Comparison of ENCODE assay signal across 15 cellular contexts in genomic region chr3:39433642-39434041, GRCh38. TPM values are rescaled to one million over a fixed set of nuclear protein-coding genes. Genes with fewer than 3 reads are reported as not detected.
DNase-seq lines count a peak whose midpoint lies in the region; ATAC-seq, FAIRE-seq and TF ChIP-seq lines count a peak whose summit lies in the region.
"Had no signal": no experiment of that assay in that cellular context is flagged by ENCODE, and none has a peak within 500 bp of the region (broad histone marks: within the 10 kb centered on the region; RNA-seq: fewer than 3 reads in every experiment).

No MANE protein-coding gene starts in this region.

- in situ Hi-C loops in GM23248 (cut with MboI) (no loop called here), astrocyte of the cerebellum (cut with HindIII; ENCODE audit: low sequenced_read_pairs) (no loop called here)

- H3K9ac ChIP-seq in GM23248: no peak overlapping the region
- no peak overlapping the region for H3K9ac ChIP-seq in keratinocyte (ENCODE audit: control insufficient read depth, extremely low read depth, insufficient read depth, low read length)
- H3K9ac ChIP-seq in skeletal muscle satellite cell (ENCODE audit: low read depth, low read length): no peak overlapping the region

- H3K36me3 ChIP-seq in GM23248 (ENCODE audit: low read depth): no peaks in the 10 kb centered on the region
- no peaks in the 10 kb centered on the region for H3K36me3 ChIP-seq in keratinocyte (ENCODE audit: control insufficient read depth in 2 of 2, extremely low read depth in 1 of 2, insufficient read depth in 2 of 2, low read length in 2 of 2)
- no peaks in the 10 kb centered on the region for H3K36me3 ChIP-seq in skeletal muscle satellite cell (ENCODE audit: insufficient read depth, low read length)
- H3K36me3 ChIP-seq: pancreas, suprapubic skin had no signal

- peak overlapping the region; percentile 79 for H2AFZ ChIP-seq in GM23248
- H2AFZ ChIP-seq in keratinocyte (ENCODE audit: control insufficient read depth, low read length): peak overlapping the region; percentile 62

- H3K4me3 ChIP-seq in GM23248 (no peak overlapping the region), astrocyte of the cerebellum (ENCODE audit: low read depth, low read length) (no peak overlapping the region), keratinocyte (ENCODE audit: control insufficient read depth in 2 of 3, extremely low read depth in 1 of 3, insufficient read depth in 2 of 3, low read depth in 1 of 3, low read length in 3 of 3) (no peak overlapping the region), skeletal muscle satellite cell (ENCODE audit: low read length) (no peak overlapping the region)
- H3K4me3 ChIP-seq: pancreas, suprapubic skin had no signal

- no peak for TF ChIP-seq CTCF in astrocyte of the cerebellum (IDR thresholded peaks at IDR 0.05; ENCODE audit: low read depth, low read length, missing control alignments)
- TF ChIP-seq CTCF in keratinocyte (optimal IDR thresholded peaks at IDR 0.05 in 1 of 3, IDR thresholded peaks at IDR 0.05 in 1 of 3, conservative IDR thresholded peaks at IDR 0.05 in 1 of 3; ENCODE audit: extremely low read depth in 1 of 3, insufficient read depth in 2 of 3, low read length in 3 of 3): no peak

- H3K79me2 ChIP-seq in GM23248 (ENCODE audit: insufficient read depth) (no peaks in the 10 kb centered on the region), keratinocyte (ENCODE audit: control insufficient read depth, insufficient read depth, low read length) (no peaks in the 10 kb centered on the region)

- no peaks in the 10 kb centered on the region for H3K27me3 ChIP-seq in GM23248 (replicated peaks; ENCODE audit: insufficient read depth)
- no peaks in the 10 kb centered on the region for H3K27me3 ChIP-seq in keratinocyte (ENCODE audit: control insufficient read depth, extremely low read depth, insufficient read depth, low read length)
- H3K27me3 ChIP-seq in skeletal muscle satellite cell (ENCODE audit: control insufficient read depth, insufficient read depth, low read length): no peaks in the 10 kb centered on the region
- H3K27me3 ChIP-seq: pancreas, suprapubic skin had no signal

- peak; percentile 66 for DNase-seq in GM23248
- DNase-seq in astrocyte of the cerebellum (ENCODE audit: low read depth): peak; percentile 22
- no peak for DNase-seq in keratinocyte (ENCODE audit: low read depth, low spot score)
- DNase-seq in iPS-NIHi11 (ENCODE audit: low spot score): no peak
- no peak for DNase-seq in NCI-H774 (lab: John Stamatoyannopoulos, UW)
- no peak for DNase-seq in SW 1271 (lab: John Stamatoyannopoulos, UW)
- DNase-seq: GOT3, NCI-H1092, NCI-H446, SHP77 had no signal

- H3K4me2 ChIP-seq in GM23248 (ENCODE audit: unreplicated experiment) (no peak overlapping the region), keratinocyte (ENCODE audit: control insufficient read depth, extremely low read depth, insufficient read depth, low read depth, low read length) (peak overlapping the region; percentile 28), skeletal muscle satellite cell (ENCODE audit: low read length) (peak overlapping the region; percentile 43)

- WGBS in GM23248 (ENCODE audit: low coverage in 1 of 2, low lambda C conversion rate in 2 of 2, missing lambda C conversion rate in 2 of 2), 2 experiments: 84 to 89% methylated on average over 3 of the region's 3 CpGs

- H3K9me2 ChIP-seq in GM23248 (ENCODE audit: insufficient read depth): no peaks in the 10 kb centered on the region

- H4K20me1 ChIP-seq in GM23248 (ENCODE audit: insufficient read depth): no peaks in the 10 kb centered on the region
- H4K20me1 ChIP-seq in keratinocyte (ENCODE audit: control insufficient read depth, extremely low read depth, insufficient read depth, low read length): no peaks in the 10 kb centered on the region

- FAIRE-seq in keratinocyte (lab: Jason Lieb, UNC): no peak
- FAIRE-seq: islet of Langerhans, pancreas had no signal

- no peaks in the 10 kb centered on the region for H3F3A ChIP-seq in GM23248 (ENCODE audit: insufficient read depth)

- ATAC-seq in GM19395 (IDR thresholded peaks at IDR 0.05; ENCODE audit: unreplicated experiment): no peak

- H3K4me1 ChIP-seq in GM23248 (ENCODE audit: insufficient read depth) (peaks cover 14% of the 10 kb centered on the region), keratinocyte (ENCODE audit: control insufficient read depth, extremely low read depth, insufficient read depth, low read length) (peaks cover 22% of the 10 kb centered on the region), skeletal muscle satellite cell (ENCODE audit: control insufficient read depth, insufficient read depth, low read length) (peaks cover 10% of the 10 kb centered on the region)
- H3K4me1 ChIP-seq: pancreas, suprapubic skin had no signal

- H3K27ac ChIP-seq in GM23248 (no peak overlapping the region), keratinocyte (ENCODE audit: control insufficient read depth, insufficient read depth, low read length) (no peak overlapping the region)
- H3K27ac ChIP-seq: pancreas, suprapubic skin had no signal

- no peaks in the 10 kb centered on the region for H3K9me1 ChIP-seq in keratinocyte (ENCODE audit: control insufficient read depth, extremely low read depth, insufficient read depth, low read length)

- H3K9me3 ChIP-seq in GM23248 (ENCODE audit: low read depth): no peaks in the 10 kb centered on the region
- no peaks in the 10 kb centered on the region for H3K9me3 ChIP-seq in keratinocyte (ENCODE audit: control insufficient read depth, low read depth, low read length)
- H3K9me3 ChIP-seq in skeletal muscle satellite cell (replicated peaks; ENCODE audit: low read length): no peaks in the 10 kb centered on the region
- H3K9me3 ChIP-seq: pancreas, suprapubic skin had no signal

- dilution Hi-C loops in keratinocyte (cut with MboI; ENCODE audit: extremely low pct_ligation_motif_present, low sequenced_read_pairs): no loop called here

RNA-seq across cellular contexts. Expression of gene RPSA, which starts 27.1 kb away (rescaled TPM):
- total RNA-seq in GM23248 (2014; rRNA removed; shearing (Covaris generic)): 1,561 and 1,590 TPM in 2 replicates
- 406 and 418 TPM in 2 replicates for polyA plus RNA-seq in GM23248 (2016; fragmentation: Nextera tagmentation; extraction: Ambion mirVana)
- 3,074 to 3,749 TPM (median 3,195 TPM) in 3 replicates for polyA plus RNA-seq in keratinocyte
- 739 TPM for polyA plus RNA-seq in keratinocyte (2011; ENCODE audit: low read depth)
- 3,588 and 3,690 TPM in 2 replicates for polyA plus RNA-seq in keratinocyte (2011; cell fraction: cytosol; rRNA removed)
- polyA plus RNA-seq in keratinocyte (2011; cell fraction: nucleus; rRNA removed): 809 and 973 TPM in 2 replicates
- polyA plus RNA-seq in keratinocyte (2012; ENCODE audit: low replicate concordance): 2,130 and 2,198 TPM in 2 replicates
- 1,672 to 2,665 TPM (median 1,851 TPM) in 3 replicates for polyA minus RNA-seq in keratinocyte
- 1,240 TPM for polyA minus RNA-seq in keratinocyte (2011; cell fraction: cytosol; rRNA and poly(A)+ RNA removed)
- polyA minus RNA-seq in keratinocyte (2011; cell fraction: nucleus; rRNA and poly(A)+ RNA removed): 286 and 323 TPM in 2 replicates
- total RNA-seq in skeletal muscle satellite cell (2012; rRNA removed): 1,043 and 1,269 TPM in 2 replicates

RNA-seq across cellular contexts. Expression of gene MOBP, which starts 33.8 kb away (rescaled TPM):
- total RNA-seq in GM23248 (2014; rRNA removed; shearing (Covaris generic)): not detected in 2 replicates
- polyA plus RNA-seq in GM23248 (2016; fragmentation: Nextera tagmentation; extraction: Ambion mirVana) (not detected in 2 replicates), keratinocyte (not detected in 3 replicates)
- not detected for polyA plus RNA-seq in keratinocyte (2011; ENCODE audit: low read depth)
- polyA plus RNA-seq in keratinocyte (2011; cell fraction: cytosol; rRNA removed): not detected in 2 replicates
- 0.04 TPM in 1 of 2 replicates, not detected in the other for polyA plus RNA-seq in keratinocyte (2011; cell fraction: nucleus; rRNA removed)
- polyA plus RNA-seq in keratinocyte (2012; ENCODE audit: low replicate concordance): not detected in 2 replicates
- polyA minus RNA-seq in keratinocyte: not detected in 3 replicates
- polyA minus RNA-seq in keratinocyte (2011; cell fraction: cytosol; rRNA and poly(A)+ RNA removed): not detected
- not detected in 2 replicates for polyA minus RNA-seq in keratinocyte (2011; cell fraction: nucleus; rRNA and poly(A)+ RNA removed)
- total RNA-seq in skeletal muscle satellite cell (2012; rRNA removed): not detected in 2 replicates
- total RNA-seq: pancreas, suprapubic skin had no signal
- polyA plus RNA-seq: pancreas had no signal

RNA-seq across cellular contexts. Expression of gene SLC25A38, which starts 50.5 kb away (rescaled TPM):
- 28.2 and 40.1 TPM in 2 replicates for total RNA-seq in GM23248 (2014; rRNA removed; shearing (Covaris generic))
- polyA plus RNA-seq in GM23248 (2016; fragmentation: Nextera tagmentation; extraction: Ambion mirVana): 23.3 and 23.9 TPM in 2 replicates
- 35.6 to 40.2 TPM (median 36.1 TPM) in 3 replicates for polyA plus RNA-seq in keratinocyte
- 13.9 TPM for polyA plus RNA-seq in keratinocyte (2011; ENCODE audit: low read depth)
- 32.7 and 36.5 TPM in 2 replicates for polyA plus RNA-seq in keratinocyte (2011; cell fraction: cytosol; rRNA removed)
- polyA plus RNA-seq in keratinocyte (2011; cell fraction: nucleus; rRNA removed): 37.6 and 38.6 TPM in 2 replicates
- 11.9 and 22.5 TPM in 2 replicates for polyA plus RNA-seq in keratinocyte (2012; ENCODE audit: low replicate concordance)
- 25.2 to 46.0 TPM (median 27.2 TPM) in 3 replicates for polyA minus RNA-seq in keratinocyte
- polyA minus RNA-seq in keratinocyte (2011; cell fraction: cytosol; rRNA and poly(A)+ RNA removed): 17.8 TPM
- polyA minus RNA-seq in keratinocyte (2011; cell fraction: nucleus; rRNA and poly(A)+ RNA removed): 16.3 and 17.3 TPM in 2 replicates
- total RNA-seq in skeletal muscle satellite cell (2012; rRNA removed): 13.7 and 14.9 TPM in 2 replicates

Comparison
In these comparisons a context has a peak if more than half of its experiments do, and no peak if none do; other contexts are left out.
1. DNase-seq: peak in GM23248 (single experiment) and astrocyte of the cerebellum (single experiment); none in keratinocyte (single experiment), iPS-NIHi11 (single experiment), NCI-H774 (single experiment) and SW 1271 (0 of 2).